ENCODE assay signal across 1 cellular context in the genomic region with DNA sequence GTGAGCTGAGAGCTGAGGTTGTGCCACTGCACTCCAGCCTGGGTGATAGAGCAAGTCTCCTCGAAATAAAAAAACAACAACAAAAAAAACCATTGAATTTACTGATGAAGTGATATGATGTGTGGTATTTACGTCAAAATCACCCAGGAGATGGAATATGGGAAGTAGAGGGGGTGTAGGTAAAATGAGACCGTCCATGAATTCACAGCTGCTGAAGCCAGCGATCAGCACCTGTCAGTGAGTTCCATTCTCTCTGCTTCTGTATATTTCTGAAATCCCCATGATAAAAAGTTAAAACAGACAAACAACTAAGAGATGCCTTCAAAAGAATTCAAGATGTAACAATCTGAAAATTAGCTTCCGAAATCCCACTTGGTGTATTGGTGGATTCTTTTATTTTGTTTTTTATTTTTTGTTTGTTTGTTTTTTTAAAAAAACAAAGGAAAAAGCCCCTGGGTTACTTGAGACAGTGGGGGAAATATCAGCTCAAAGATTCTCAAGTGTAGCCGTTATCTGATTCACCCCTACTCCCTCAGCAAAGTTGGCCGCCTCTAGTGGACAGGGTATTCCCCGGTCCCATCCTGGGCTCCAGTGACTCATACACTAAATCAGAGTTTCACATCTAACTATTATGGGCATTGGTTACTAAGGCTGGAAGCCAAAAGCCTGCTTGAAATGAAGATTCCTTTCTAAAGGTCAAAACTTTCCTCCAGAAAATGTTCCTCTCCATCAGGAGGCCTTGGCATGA.
TF ChIP-seq lines count a peak whose summit lies in the region.

No MANE protein-coding gene starts in this region.

TF ChIP-seq in K562, 482 proteins besides CTCF, POLR2A, EP300 and RAD21 (continued from another document and continues in another):
- TF ChIP-seq, protein P1, sequence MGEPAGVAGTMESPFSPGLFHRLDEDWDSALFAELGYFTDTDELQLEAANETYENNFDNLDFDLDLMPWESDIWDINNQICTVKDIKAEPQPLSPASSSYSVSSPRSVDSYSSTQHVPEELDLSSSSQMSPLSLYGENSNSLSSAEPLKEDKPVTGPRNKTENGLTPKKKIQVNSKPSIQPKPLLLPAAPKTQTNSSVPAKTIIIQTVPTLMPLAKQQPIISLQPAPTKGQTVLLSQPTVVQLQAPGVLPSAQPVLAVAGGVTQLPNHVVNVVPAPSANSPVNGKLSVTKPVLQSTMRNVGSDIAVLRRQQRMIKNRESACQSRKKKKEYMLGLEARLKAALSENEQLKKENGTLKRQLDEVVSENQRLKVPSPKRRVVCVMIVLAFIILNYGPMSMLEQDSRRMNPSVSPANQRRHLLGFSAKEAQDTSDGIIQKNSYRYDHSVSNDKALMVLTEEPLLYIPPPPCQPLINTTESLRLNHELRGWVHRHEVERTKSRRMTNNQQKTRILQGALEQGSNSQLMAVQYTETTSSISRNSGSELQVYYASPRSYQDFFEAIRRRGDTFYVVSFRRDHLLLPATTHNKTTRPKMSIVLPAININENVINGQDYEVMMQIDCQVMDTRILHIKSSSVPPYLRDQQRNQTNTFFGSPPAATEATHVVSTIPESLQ (CRISPR knock-in tag; IDR thresholded peaks at IDR 0.05), result no peak
- TF ChIP-seq, protein P2, sequence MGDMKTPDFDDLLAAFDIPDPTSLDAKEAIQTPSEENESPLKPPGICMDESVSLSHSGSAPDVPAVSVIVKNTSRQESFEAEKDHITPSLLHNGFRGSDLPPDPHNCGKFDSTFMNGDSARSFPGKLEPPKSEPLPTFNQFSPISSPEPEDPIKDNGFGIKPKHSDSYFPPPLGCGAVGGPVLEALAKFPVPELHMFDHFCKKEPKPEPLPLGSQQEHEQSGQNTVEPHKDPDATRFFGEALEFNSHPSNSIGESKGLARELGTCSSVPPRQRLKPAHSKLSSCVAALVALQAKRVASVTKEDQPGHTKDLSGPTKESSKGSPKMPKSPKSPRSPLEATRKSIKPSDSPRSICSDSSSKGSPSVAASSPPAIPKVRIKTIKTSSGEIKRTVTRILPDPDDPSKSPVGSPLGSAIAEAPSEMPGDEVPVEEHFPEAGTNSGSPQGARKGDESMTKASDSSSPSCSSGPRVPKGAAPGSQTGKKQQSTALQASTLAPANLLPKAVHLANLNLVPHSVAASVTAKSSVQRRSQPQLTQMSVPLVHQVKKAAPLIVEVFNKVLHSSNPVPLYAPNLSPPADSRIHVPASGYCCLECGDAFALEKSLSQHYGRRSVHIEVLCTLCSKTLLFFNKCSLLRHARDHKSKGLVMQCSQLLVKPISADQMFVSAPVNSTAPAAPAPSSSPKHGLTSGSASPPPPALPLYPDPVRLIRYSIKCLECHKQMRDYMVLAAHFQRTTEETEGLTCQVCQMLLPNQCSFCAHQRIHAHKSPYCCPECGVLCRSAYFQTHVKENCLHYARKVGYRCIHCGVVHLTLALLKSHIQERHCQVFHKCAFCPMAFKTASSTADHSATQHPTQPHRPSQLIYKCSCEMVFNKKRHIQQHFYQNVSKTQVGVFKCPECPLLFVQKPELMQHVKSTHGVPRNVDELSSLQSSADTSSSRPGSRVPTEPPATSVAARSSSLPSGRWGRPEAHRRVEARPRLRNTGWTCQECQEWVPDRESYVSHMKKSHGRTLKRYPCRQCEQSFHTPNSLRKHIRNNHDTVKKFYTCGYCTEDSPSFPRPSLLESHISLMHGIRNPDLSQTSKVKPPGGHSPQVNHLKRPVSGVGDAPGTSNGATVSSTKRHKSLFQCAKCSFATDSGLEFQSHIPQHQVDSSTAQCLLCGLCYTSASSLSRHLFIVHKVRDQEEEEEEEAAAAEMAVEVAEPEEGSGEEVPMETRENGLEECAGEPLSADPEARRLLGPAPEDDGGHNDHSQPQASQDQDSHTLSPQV (IDR thresholded peaks at IDR 0.05), result no peak
- TF ChIP-seq ZZZ3 (IDR thresholded peaks at IDR 0.05) (no peak), HDAC2 (IDR thresholded peaks at IDR 0.05) (peak; percentile 49; the same call in 1 of the 2 replicates), GTF2E2 (tag; IDR thresholded peaks at IDR 0.05) (no peak), HLTF (IDR thresholded peaks at IDR 0.05) (no peak), ZNF778 (CRISPR knock-in tag; IDR thresholded peaks at IDR 0.05) (no peak), SOX6 (IDR thresholded peaks at IDR 0.05) (peak; percentile 52; the same call in 1 of the 2 replicates), FOSL1 (tag; conservative IDR thresholded peaks at IDR 0.05) (peak; percentile 96), PCBP1 (IDR thresholded peaks at IDR 0.05; ENCODE audit: low read depth, low read length, poor library complexity, severe bottlenecking) (no peak), SMARCC2 (IDR thresholded peaks at IDR 0.05; ENCODE audit: low read depth) (peak; percentile 59; the same call in 1 of the 2 replicates), JUN (IDR thresholded peaks at IDR 0.05; ENCODE audit: borderline replicate concordance, low read depth, low read length) (peak; percentile 88), JUN (CRISPR knock-in tag; IDR thresholded peaks at IDR 0.05; ENCODE audit: borderline replicate concordance) (no peak), SAFB (IDR thresholded peaks at IDR 0.05; ENCODE audit: borderline replicate concordance, low read depth, low read length) (no peak), SAP30 (IDR thresholded peaks at IDR 0.05; ENCODE audit: borderline replicate concordance, insufficient read depth, low read depth, low read length, poor library complexity, severe bottlenecking) (no peak), CBFA2T3 (IDR thresholded peaks at IDR 0.05) (no peak), SMAD3 (CRISPR knock-in tag; conservative IDR thresholded peaks at IDR 0.05) (no peak), ESRRB (CRISPR knock-in tag; IDR thresholded peaks at IDR 0.05; ENCODE audit: borderline replicate concordance) (no peak), SMARCA5 (IDR thresholded peaks at IDR 0.05) (no peak), KDM1A (IDR thresholded peaks at IDR 0.05) (peak; percentile 70 to 81), ZNF444 (CRISPR knock-in tag; IDR thresholded peaks at IDR 0.05) (no peak), NFIX (CRISPR knock-in tag; IDR thresholded peaks at IDR 0.05; ENCODE audit: low read depth) (no peak), EGR1 (conservative IDR thresholded peaks at IDR 0.05) (no peak), TBL1XR1 (IDR thresholded peaks at IDR 0.05; ENCODE audit: low read length in 2 of 2) (no peak), ELF1 (tag; IDR thresholded peaks at IDR 0.05) (no peak), NFXL1 (CRISPR knock-in tag; IDR thresholded peaks at IDR 0.05) (no peak), PML (IDR thresholded peaks at IDR 0.05; ENCODE audit: low read length) (0 out of 2 replicates have a peak, but pooled peaks have one; percentile 21), FOS (IDR thresholded peaks at IDR 0.05; ENCODE audit: extremely low read depth, insufficient read length) (peak; percentile 32), ZNF583 (CRISPR knock-in tag; IDR thresholded peaks at IDR 0.05) (no peak), NR4A1 (CRISPR knock-in tag; IDR thresholded peaks at IDR 0.05) (no peak), NR4A1 (tag; IDR thresholded peaks at IDR 0.05) (no peak), TEAD1 (CRISPR knock-in tag; IDR thresholded peaks at IDR 0.05) (no peak), CXXC5 (CRISPR knock-in tag; IDR thresholded peaks at IDR 0.05) (no peak), ILK (tag; IDR thresholded peaks at IDR 0.05; ENCODE audit: borderline replicate concordance, low read depth) (no peak)
- TF ChIP-seq, protein P3, sequence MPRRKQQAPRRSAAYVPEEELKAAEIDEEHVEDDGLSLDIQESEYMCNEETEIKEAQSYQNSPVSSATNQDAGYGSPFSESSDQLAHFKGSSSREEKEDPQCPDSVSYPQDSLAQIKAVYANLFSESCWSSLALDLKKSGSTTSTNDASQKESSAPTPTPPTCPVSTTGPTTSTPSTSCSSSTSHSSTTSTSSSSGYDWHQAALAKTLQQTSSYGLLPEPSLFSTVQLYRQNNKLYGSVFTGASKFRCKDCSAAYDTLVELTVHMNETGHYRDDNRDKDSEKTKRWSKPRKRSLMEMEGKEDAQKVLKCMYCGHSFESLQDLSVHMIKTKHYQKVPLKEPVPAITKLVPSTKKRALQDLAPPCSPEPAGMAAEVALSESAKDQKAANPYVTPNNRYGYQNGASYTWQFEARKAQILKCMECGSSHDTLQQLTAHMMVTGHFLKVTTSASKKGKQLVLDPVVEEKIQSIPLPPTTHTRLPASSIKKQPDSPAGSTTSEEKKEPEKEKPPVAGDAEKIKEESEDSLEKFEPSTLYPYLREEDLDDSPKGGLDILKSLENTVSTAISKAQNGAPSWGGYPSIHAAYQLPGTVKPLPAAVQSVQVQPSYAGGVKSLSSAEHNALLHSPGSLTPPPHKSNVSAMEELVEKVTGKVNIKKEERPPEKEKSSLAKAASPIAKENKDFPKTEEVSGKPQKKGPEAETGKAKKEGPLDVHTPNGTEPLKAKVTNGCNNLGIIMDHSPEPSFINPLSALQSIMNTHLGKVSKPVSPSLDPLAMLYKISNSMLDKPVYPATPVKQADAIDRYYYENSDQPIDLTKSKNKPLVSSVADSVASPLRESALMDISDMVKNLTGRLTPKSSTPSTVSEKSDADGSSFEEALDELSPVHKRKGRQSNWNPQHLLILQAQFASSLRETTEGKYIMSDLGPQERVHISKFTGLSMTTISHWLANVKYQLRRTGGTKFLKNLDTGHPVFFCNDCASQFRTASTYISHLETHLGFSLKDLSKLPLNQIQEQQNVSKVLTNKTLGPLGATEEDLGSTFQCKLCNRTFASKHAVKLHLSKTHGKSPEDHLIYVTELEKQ (CRISPR knock-in tag; IDR thresholded peaks at IDR 0.05), result no peak
- TF ChIP-seq, protein P4, sequence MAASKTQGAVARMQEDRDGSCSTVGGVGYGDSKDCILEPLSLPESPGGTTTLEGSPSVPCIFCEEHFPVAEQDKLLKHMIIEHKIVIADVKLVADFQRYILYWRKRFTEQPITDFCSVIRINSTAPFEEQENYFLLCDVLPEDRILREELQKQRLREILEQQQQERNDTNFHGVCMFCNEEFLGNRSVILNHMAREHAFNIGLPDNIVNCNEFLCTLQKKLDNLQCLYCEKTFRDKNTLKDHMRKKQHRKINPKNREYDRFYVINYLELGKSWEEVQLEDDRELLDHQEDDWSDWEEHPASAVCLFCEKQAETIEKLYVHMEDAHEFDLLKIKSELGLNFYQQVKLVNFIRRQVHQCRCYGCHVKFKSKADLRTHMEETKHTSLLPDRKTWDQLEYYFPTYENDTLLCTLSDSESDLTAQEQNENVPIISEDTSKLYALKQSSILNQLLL (CRISPR knock-in tag; IDR thresholded peaks at IDR 0.05; ENCODE audit: borderline replicate concordance), result no peak
- TF ChIP-seq, protein P5, sequence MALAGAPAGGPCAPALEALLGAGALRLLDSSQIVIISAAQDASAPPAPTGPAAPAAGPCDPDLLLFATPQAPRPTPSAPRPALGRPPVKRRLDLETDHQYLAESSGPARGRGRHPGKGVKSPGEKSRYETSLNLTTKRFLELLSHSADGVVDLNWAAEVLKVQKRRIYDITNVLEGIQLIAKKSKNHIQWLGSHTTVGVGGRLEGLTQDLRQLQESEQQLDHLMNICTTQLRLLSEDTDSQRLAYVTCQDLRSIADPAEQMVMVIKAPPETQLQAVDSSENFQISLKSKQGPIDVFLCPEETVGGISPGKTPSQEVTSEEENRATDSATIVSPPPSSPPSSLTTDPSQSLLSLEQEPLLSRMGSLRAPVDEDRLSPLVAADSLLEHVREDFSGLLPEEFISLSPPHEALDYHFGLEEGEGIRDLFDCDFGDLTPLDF (CRISPR knock-in tag; IDR thresholded peaks at IDR 0.05), result no peak
- TF ChIP-seq, protein P6, sequence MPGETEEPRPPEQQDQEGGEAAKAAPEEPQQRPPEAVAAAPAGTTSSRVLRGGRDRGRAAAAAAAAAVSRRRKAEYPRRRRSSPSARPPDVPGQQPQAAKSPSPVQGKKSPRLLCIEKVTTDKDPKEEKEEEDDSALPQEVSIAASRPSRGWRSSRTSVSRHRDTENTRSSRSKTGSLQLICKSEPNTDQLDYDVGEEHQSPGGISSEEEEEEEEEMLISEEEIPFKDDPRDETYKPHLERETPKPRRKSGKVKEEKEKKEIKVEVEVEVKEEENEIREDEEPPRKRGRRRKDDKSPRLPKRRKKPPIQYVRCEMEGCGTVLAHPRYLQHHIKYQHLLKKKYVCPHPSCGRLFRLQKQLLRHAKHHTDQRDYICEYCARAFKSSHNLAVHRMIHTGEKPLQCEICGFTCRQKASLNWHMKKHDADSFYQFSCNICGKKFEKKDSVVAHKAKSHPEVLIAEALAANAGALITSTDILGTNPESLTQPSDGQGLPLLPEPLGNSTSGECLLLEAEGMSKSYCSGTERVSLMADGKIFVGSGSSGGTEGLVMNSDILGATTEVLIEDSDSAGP (CRISPR knock-in tag; IDR thresholded peaks at IDR 0.05), result no peak
- TF ChIP-seq, protein P7, sequence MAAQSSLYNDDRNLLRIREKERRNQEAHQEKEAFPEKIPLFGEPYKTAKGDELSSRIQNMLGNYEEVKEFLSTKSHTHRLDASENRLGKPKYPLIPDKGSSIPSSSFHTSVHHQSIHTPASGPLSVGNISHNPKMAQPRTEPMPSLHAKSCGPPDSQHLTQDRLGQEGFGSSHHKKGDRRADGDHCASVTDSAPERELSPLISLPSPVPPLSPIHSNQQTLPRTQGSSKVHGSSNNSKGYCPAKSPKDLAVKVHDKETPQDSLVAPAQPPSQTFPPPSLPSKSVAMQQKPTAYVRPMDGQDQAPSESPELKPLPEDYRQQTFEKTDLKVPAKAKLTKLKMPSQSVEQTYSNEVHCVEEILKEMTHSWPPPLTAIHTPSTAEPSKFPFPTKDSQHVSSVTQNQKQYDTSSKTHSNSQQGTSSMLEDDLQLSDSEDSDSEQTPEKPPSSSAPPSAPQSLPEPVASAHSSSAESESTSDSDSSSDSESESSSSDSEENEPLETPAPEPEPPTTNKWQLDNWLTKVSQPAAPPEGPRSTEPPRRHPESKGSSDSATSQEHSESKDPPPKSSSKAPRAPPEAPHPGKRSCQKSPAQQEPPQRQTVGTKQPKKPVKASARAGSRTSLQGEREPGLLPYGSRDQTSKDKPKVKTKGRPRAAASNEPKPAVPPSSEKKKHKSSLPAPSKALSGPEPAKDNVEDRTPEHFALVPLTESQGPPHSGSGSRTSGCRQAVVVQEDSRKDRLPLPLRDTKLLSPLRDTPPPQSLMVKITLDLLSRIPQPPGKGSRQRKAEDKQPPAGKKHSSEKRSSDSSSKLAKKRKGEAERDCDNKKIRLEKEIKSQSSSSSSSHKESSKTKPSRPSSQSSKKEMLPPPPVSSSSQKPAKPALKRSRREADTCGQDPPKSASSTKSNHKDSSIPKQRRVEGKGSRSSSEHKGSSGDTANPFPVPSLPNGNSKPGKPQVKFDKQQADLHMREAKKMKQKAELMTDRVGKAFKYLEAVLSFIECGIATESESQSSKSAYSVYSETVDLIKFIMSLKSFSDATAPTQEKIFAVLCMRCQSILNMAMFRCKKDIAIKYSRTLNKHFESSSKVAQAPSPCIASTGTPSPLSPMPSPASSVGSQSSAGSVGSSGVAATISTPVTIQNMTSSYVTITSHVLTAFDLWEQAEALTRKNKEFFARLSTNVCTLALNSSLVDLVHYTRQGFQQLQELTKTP (IDR thresholded peaks at IDR 0.05; ENCODE audit: low read depth in 1 of 2, partially characterized antibody in 2 of 2), result no peak
- TF ChIP-seq, protein P8, sequence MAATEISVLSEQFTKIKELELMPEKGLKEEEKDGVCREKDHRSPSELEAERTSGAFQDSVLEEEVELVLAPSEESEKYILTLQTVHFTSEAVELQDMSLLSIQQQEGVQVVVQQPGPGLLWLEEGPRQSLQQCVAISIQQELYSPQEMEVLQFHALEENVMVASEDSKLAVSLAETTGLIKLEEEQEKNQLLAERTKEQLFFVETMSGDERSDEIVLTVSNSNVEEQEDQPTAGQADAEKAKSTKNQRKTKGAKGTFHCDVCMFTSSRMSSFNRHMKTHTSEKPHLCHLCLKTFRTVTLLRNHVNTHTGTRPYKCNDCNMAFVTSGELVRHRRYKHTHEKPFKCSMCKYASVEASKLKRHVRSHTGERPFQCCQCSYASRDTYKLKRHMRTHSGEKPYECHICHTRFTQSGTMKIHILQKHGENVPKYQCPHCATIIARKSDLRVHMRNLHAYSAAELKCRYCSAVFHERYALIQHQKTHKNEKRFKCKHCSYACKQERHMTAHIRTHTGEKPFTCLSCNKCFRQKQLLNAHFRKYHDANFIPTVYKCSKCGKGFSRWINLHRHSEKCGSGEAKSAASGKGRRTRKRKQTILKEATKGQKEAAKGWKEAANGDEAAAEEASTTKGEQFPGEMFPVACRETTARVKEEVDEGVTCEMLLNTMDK (IDR thresholded peaks at IDR 0.05; ENCODE audit: borderline replicate concordance, insufficient read depth, low read depth, low read length, poor library complexity, severe bottlenecking), result no peak
